8 cellular contexts compared by ENCODE assay signal in the genomic region with DNA sequence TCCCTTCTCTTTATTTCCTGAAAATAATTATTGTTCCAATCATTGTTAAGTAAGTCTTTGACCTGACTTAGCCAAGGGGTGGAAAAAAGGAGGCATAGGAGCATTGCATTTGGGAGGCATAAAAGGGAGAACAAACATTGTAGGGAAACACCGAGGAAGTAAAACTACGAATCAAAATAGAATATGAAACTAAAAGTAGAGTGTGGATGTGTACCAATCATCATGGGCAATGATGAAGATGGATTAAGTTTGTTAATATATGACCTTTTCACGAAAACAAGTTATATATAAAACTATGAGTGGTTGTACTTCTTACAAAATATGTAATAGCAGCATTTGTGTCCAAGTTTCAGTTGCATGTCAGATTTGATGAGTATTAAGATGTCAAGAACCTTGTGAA.
DNase-seq lines count a peak whose midpoint lies in the region; ATAC-seq lines count a peak whose summit lies in the region.
"Not testable (repeated sequence)": the region's sequence is repeated elsewhere in the genome, so short reads cannot be mapped to it uniquely, and the experiment has no call there.

No MANE protein-coding gene starts in this region.

- ATAC-seq in GM18520 (IDR thresholded peaks at IDR 0.05; ENCODE audit: unreplicated experiment) (peak; percentile 63), GM19372 (IDR thresholded peaks at IDR 0.05; ENCODE audit: low read depth, unreplicated experiment) (peak; percentile 72), GM21515 (IDR thresholded peaks at IDR 0.05; ENCODE audit: unreplicated experiment) (peak; percentile 54), HG02759 (IDR thresholded peaks at IDR 0.05; ENCODE audit: unreplicated experiment) (peak; percentile 76), HG03108 (IDR thresholded peaks at IDR 0.05; ENCODE audit: unreplicated experiment) (peak; percentile 70), HG03558 (IDR thresholded peaks at IDR 0.05; ENCODE audit: extremely low read depth, unreplicated experiment) (peak; percentile 65), memory B cell (ENCODE audit: low read depth) (peak; percentile 91)

- H3K27me3 Mint-ChIP-seq in memory B cell: not testable (repeated sequence)

- H3K79me2 ChIP-seq in ACC112 (ENCODE audit: control insufficient read depth, insufficient read depth, low read length, unreplicated experiment): not testable (repeated sequence)

- H2AFZ ChIP-seq in ACC112 (ENCODE audit: low read length, unreplicated experiment): not testable (repeated sequence)

- 0 out of 2 replicates have a peak overlapping the region, but pooled peaks have one; percentile 12 for H3K4me3 ChIP-seq in ACC112 (ENCODE audit: low read depth, low read length)

- not testable (repeated sequence) for H3K4me3 Mint-ChIP-seq in memory B cell

- not testable (repeated sequence) for H3K4me1 Mint-ChIP-seq in memory B cell

- H3K27ac ChIP-seq in ACC112 (ENCODE audit: low read depth, low read length): not testable (repeated sequence)

- H3K36me3 Mint-ChIP-seq in memory B cell: not testable (repeated sequence)

- H3K9me3 Mint-ChIP-seq in memory B cell: not testable (repeated sequence)

- not testable (repeated sequence) for H3K27me3 ChIP-seq in ACC112 (ENCODE audit: insufficient read depth, low read length)

- not testable (repeated sequence) for H3K36me3 ChIP-seq in ACC112 (ENCODE audit: insufficient read depth, low read length)

- H3K4me1 ChIP-seq in ACC112 (ENCODE audit: control insufficient read depth, insufficient read depth, low read length, unreplicated experiment): not testable (repeated sequence)

- not testable (repeated sequence) for DNase-seq in memory B cell (ENCODE audit: low spot score in 2 of 2)

- not testable (repeated sequence) for H3K27ac Mint-ChIP-seq in memory B cell
